ENCODE assay signal across 1 cellular context in the genomic region with DNA sequence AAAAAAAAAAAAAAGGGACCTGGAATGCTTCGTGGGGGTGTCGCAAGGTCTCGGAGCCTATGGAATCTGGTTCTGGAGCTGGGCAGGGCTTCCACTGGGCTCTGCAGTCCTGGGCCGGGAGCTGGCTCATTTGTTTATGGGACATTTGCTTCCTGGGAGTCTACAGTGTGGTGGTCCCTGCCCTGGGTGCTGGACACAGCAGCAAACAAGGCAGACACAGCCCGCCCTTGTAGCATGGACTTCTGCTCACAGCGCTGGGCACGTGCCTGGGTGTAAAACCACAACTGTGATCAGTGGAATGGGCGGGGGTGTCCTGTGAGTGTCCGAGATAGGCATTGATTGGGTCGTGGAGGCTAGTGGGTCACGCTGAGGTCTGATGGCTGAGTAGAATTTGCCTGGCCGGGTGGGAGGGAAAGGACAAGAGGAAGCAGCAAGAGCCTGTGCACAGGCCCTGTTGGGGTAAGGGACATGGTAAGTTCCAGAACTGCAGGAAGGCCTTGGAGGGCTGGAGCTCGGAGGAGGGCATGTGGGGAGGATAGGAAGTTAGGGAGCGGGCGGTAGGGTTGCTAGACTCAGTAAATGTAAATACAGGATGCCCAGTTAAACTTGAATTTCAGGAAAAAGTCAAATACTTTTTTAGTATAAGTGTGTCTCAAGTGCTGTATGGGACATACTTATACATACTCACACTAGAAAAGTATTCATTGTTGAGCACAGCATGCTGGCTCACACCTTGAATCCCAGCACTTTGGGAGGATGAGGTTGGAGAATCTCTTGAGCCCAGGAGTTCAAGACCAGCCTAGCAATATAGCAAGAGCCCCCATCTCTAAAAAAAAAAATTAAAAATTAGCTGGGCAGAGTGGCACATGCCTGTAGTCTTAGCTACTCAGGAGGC.
TF ChIP-seq lines count a peak whose summit lies in the region.

No MANE protein-coding gene starts in this region.

TF ChIP-seq in GM23338, 12 proteins besides CTCF, POLR2A, EP300 and RAD21 (continued from another document):
- TF ChIP-seq, protein P1, sequence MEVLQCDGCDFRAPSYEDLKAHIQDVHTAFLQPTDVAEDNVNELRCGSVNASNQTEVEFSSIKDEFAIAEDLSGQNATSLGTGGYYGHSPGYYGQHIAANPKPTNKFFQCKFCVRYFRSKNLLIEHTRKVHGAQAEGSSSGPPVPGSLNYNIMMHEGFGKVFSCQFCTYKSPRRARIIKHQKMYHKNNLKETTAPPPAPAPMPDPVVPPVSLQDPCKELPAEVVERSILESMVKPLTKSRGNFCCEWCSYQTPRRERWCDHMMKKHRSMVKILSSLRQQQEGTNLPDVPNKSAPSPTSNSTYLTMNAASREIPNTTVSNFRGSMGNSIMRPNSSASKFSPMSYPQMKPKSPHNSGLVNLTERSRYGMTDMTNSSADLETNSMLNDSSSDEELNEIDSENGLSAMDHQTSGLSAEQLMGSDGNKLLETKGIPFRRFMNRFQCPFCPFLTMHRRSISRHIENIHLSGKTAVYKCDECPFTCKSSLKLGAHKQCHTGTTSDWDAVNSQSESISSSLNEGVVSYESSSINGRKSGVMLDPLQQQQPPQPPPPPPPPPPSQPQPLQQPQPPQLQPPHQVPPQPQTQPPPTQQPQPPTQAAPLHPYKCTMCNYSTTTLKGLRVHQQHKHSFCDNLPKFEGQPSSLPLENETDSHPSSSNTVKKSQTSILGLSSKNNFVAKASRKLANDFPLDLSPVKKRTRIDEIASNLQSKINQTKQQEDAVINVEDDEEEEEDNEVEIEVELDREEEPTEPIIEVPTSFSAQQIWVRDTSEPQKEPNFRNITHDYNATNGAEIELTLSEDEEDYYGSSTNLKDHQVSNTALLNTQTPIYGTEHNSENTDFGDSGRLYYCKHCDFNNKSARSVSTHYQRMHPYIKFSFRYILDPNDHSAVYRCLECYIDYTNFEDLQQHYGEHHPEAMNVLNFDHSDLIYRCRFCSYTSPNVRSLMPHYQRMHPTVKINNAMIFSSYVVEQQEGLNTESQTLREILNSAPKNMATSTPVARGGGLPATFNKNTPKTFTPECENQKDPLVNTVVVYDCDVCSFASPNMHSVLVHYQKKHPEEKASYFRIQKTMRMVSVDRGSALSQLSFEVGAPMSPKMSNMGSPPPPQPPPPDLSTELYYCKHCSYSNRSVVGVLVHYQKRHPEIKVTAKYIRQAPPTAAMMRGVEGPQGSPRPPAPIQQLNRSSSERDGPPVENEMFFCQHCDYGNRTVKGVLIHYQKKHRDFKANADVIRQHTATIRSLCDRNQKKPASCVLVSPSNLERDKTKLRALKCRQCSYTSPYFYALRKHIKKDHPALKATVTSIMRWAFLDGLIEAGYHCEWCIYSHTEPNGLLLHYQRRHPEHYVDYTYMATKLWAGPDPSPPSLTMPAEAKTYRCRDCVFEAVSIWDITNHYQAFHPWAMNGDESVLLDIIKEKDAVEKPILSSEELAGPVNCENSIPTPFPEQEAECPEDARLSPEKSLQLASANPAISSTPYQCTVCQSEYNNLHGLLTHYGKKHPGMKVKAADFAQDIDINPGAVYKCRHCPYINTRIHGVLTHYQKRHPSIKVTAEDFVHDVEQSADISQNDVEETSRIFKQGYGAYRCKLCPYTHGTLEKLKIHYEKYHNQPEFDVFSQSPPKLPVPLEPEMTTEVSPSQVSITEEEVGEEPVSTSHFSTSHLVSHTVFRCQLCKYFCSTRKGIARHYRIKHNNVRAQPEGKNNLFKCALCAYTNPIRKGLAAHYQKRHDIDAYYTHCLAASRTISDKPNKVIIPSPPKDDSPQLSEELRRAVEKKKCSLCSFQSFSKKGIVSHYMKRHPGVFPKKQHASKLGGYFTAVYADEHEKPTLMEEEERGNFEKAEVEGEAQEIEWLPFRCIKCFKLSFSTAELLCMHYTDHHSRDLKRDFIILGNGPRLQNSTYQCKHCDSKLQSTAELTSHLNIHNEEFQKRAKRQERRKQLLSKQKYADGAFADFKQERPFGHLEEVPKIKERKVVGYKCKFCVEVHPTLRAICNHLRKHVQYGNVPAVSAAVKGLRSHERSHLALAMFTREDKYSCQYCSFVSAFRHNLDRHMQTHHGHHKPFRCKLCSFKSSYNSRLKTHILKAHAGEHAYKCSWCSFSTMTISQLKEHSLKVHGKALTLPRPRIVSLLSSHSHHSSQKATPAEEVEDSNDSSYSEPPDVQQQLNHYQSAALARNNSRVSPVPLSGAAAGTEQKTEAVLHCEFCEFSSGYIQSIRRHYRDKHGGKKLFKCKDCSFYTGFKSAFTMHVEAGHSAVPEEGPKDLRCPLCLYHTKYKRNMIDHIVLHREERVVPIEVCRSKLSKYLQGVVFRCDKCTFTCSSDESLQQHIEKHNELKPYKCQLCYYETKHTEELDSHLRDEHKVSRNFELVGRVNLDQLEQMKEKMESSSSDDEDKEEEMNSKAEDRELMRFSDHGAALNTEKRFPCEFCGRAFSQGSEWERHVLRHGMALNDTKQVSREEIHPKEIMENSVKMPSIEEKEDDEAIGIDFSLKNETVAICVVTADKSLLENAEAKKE (CRISPR knock-in tag; IDR thresholded peaks at IDR 0.05): no peak
- TF ChIP-seq POLR2AphosphoS5 (IDR thresholded peaks at IDR 0.05; ENCODE audit: low read depth) (no peak), STAT1 (IDR thresholded peaks at IDR 0.05; ENCODE audit: unreplicated experiment) (no peak), ZNF331 (CRISPR knock-in tag; IDR thresholded peaks at IDR 0.05; ENCODE audit: low read depth) (no peak), EZH2phosphoT487 (IDR thresholded peaks at IDR 0.05; ENCODE audit: unreplicated experiment) (no peak)
